Comparison of ENCODE assay signal across 1 cellular context in the genomic region with DNA sequence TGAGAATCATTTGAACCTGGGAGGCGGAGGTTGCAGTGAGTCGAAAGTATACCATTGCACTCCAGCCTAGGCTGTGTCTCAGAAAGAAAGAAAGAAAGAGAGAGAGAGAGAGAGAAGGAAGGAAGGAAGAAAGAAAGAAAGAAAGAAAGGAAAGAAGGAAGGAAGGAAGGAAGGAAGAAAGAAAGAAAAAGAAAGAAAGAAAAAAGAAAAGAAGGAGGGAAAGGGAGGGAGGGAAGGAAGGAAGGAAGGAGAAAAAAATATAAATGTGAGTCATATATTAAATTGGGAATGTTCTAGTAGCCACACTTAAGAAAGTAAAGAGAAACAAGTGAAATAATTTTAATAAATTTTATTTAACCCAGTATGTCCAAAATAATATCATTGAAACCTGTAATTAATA.
TF ChIP-seq lines count a peak whose summit lies in the region.

No MANE protein-coding gene starts in this region.

TF ChIP-seq in A549, 52 proteins besides CTCF, POLR2A, EP300 and RAD21 (continued from another document):
- TF ChIP-seq, protein P1, sequence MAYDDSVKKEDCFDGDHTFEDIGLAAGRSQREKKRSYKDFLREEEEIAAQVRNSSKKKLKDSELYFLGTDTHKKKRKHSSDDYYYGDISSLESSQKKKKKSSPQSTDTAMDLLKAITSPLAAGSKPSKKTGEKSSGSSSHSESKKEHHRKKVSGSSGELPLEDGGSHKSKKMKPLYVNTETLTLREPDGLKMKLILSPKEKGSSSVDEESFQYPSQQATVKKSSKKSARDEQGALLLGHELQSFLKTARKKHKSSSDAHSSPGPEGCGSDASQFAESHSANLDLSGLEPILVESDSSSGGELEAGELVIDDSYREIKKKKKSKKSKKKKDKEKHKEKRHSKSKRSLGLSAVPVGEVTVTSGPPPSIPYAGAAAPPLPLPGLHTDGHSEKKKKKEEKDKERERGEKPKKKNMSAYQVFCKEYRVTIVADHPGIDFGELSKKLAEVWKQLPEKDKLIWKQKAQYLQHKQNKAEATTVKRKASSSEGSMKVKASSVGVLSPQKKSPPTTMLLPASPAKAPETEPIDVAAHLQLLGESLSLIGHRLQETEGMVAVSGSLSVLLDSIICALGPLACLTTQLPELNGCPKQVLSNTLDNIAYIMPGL (CRISPR knock-in tag; IDR thresholded peaks at IDR 0.05; ENCODE audit: borderline replicate concordance): no peak
- no peak for TF ChIP-seq KDM5A (IDR thresholded peaks at IDR 0.05)
- no peak for TF ChIP-seq ZNF302 (CRISPR knock-in tag; IDR thresholded peaks at IDR 0.05)
- no peak for TF ChIP-seq RNF2 (IDR thresholded peaks at IDR 0.05; ENCODE audit: borderline replicate concordance, low read depth)
- no peak for TF ChIP-seq CHD2 (IDR thresholded peaks at IDR 0.05; ENCODE audit: low read length, partially characterized antibody)
- TF ChIP-seq, protein P2, sequence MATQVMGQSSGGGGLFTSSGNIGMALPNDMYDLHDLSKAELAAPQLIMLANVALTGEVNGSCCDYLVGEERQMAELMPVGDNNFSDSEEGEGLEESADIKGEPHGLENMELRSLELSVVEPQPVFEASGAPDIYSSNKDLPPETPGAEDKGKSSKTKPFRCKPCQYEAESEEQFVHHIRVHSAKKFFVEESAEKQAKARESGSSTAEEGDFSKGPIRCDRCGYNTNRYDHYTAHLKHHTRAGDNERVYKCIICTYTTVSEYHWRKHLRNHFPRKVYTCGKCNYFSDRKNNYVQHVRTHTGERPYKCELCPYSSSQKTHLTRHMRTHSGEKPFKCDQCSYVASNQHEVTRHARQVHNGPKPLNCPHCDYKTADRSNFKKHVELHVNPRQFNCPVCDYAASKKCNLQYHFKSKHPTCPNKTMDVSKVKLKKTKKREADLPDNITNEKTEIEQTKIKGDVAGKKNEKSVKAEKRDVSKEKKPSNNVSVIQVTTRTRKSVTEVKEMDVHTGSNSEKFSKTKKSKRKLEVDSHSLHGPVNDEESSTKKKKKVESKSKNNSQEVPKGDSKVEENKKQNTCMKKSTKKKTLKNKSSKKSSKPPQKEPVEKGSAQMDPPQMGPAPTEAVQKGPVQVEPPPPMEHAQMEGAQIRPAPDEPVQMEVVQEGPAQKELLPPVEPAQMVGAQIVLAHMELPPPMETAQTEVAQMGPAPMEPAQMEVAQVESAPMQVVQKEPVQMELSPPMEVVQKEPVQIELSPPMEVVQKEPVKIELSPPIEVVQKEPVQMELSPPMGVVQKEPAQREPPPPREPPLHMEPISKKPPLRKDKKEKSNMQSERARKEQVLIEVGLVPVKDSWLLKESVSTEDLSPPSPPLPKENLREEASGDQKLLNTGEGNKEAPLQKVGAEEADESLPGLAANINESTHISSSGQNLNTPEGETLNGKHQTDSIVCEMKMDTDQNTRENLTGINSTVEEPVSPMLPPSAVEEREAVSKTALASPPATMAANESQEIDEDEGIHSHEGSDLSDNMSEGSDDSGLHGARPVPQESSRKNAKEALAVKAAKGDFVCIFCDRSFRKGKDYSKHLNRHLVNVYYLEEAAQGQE (IDR thresholded peaks at IDR 0.05): no peak
- no peak for TF ChIP-seq ZSCAN20 (CRISPR knock-in tag; IDR thresholded peaks at IDR 0.05)
- no peak for TF ChIP-seq NFE2L2 (conservative IDR thresholded peaks at IDR 0.05; ENCODE audit: low read length)
- TF ChIP-seq HDAC2 (IDR thresholded peaks at IDR 0.05): no peak
- TF ChIP-seq RCOR1 (IDR thresholded peaks at IDR 0.05; ENCODE audit: low read depth, low read length): no peak
- no peak for TF ChIP-seq HOXB5 (CRISPR knock-in tag; IDR thresholded peaks at IDR 0.05)
